In the genomic region with DNA sequence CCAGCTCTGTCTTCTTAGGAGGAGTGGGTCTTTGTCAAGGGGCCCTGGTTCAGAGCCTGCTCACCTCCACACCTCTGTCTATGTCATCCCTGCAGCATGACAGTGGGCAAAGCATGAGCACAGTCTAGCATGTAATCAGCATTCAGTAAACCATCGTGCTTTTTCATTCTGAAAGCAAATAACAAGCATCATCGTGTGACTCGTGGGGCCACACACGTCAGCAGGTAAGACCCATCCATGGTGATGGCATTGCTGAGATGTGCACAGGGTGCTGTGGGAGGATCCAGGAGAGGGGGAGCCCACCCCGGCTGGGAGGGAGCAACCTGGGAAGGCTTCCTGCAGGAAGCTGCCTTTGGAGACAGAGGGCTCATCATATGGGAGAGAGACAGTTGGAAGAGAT, we compare ENCODE assay signal across 11 cellular contexts.
"Had no signal": no experiment of that assay in that cellular context is flagged by ENCODE, and none has a peak within 500 bp of the region (broad histone marks: within the 10 kb centered on the region; RNA-seq: fewer than 3 reads in every experiment).

No MANE protein-coding gene starts in this region.

- H3K4me3 Mint-ChIP-seq: activated naive CD4-positive, alpha-beta T cell treated with anti-CD3 and anti-CD28 coated beads, Interleukin-2, amount 50 U/mL, for 24 hours; dendritic cell treated with granulocyte-macrophage colony-stimulating factor and Interleukin-4, amounts not matched to agents 40 ng/mL and 50 ng/mL, for 4 days had no signal

- H3K27me3 Mint-ChIP-seq: activated naive CD4-positive, alpha-beta T cell treated with anti-CD3 and anti-CD28 coated beads, Interleukin-2, amount 50 U/mL, for 24 hours had no signal

- H3K9me3 ChIP-seq: gastroesophageal sphincter, neutrophil, SJSA1 had no signal

- H3K36me3 Mint-ChIP-seq: activated naive CD4-positive, alpha-beta T cell treated with anti-CD3 and anti-CD28 coated beads, Interleukin-2, amount 50 U/mL, for 24 hours had no signal

- H3K27ac Mint-ChIP-seq: dendritic cell treated with granulocyte-macrophage colony-stimulating factor and Interleukin-4, amounts not matched to agents 40 ng/mL and 50 ng/mL, for 4 days had no signal

- H3K9me3 Mint-ChIP-seq: activated naive CD4-positive, alpha-beta T cell treated with anti-CD3 and anti-CD28 coated beads, Interleukin-2, amount 50 U/mL, for 24 hours; dendritic cell treated with granulocyte-macrophage colony-stimulating factor and Interleukin-4, amounts not matched to agents 40 ng/mL and 50 ng/mL, for 4 days had no signal

- ATAC-seq: gastroesophageal sphincter; right cardiac atrium; stimulated activated naive CD8-positive, alpha-beta T cell treated with anti-CD3 and anti-CD28 coated beads, Interleukin-15, Interleukin-2, amounts not matched to agents 100 U/mL and 50 U/mL, for 24 hours had no signal

- DNase-seq: activated CD4-positive, alpha-beta T cell treated with anti-CD3 and anti-CD28 coated beads, Interleukin-2, amount 50 U/mL, for 48 hours; brain microvascular endothelial cell; cerebellar nuclear complex; right cardiac atrium; stimulated activated naive CD8-positive, alpha-beta T cell treated with anti-CD3 and anti-CD28 coated beads, Interleukin-15, Interleukin-2, amounts not matched to agents 100 U/mL and 50 U/mL, for 24 hours; SW 1271 had no signal
